Comparison of ENCODE assay signal across 14 cellular contexts in the genomic region with DNA sequence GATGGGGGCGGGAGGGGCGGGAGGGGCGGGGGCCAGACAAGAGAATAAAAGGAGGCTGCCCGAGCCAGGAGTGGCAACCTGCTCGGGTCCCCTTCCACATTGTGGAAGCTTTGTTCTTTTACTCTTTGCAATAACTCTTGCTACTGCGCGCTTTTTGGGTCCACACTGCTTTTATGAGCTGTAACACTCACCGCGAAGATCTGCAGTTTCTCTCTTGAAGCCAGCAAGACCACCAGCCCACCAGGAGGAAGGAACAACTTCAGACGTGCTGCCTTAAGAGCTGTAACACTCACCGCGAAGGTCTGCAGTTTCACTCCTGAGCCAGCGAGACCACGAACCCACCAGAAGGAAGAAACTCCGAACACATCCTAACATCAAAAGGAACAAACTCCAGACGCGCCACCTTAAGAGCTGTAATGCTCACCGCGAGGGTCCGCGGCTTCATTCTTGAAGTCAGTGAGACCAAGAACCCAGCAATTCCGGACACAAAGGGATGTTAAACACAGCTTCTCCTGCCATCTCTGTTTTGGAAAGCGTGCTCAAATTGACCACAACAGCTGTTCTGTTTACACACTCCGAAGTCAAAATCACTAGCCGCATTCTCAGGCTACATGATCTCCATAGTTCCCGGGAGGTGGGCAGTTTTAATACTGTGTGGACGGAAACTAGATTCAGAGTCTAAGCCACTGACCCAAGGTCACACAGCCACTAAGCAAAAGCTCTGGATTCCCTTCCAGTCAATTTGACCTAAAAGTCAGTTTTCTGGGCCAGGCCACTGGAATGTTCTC. TPM values are rescaled to one million over a fixed set of nuclear protein-coding genes. Genes with fewer than 3 reads are reported as not detected.
DNase-seq lines count a peak whose midpoint lies in the region; ATAC-seq and TF ChIP-seq lines count a peak whose summit lies in the region.
"Not testable (repeated sequence)": the region's sequence is repeated elsewhere in the genome, so short reads cannot be mapped to it uniquely, and the experiment has no call there.
"Had no signal": no experiment of that assay in that cellular context is flagged by ENCODE, and none has a peak within 500 bp of the region (broad histone marks: within the 10 kb centered on the region; RNA-seq: fewer than 3 reads in every experiment).

No MANE protein-coding gene starts in this region.

- 86% methylated on average over 27 of the region's 27 CpGs for WGBS in liver

- not testable (repeated sequence) for H3K9ac ChIP-seq in liver (ENCODE audit: low read depth in 1 of 2, low read length in 2 of 2)

- TF ChIP-seq CTCF in liver (IDR thresholded peaks at IDR 0.05; ENCODE audit: low read depth, low read length, missing input control); neural crest cell (conservative IDR thresholded peaks at IDR 0.05): not testable (repeated sequence)

- H3K4me3 ChIP-seq in liver (ENCODE audit: low read depth in 1 of 3, low read length in 3 of 3) = not testable (repeated sequence)

- H3K36me3 Mint-ChIP-seq in activated T-cell treated with anti-CD3 and anti-CD28 coated beads, Interleukin-2, amount 50 U/mL, for 72 hours (ENCODE audit: insufficient read depth in 2 of 2); neural crest cell (ENCODE audit: low read depth); stimulated activated naive B cell treated with anti-CD40 and anti-IgM and Interleukin-4, amounts not matched to agents 10 μg/mL and 1 μg/mL and 100 μg/mL, for 72 hours: not testable (repeated sequence)

- H3K27ac ChIP-seq in liver (ENCODE audit: low read depth in 1 of 2, low read length in 2 of 2) = not testable (repeated sequence)

- H3K4me1 Mint-ChIP-seq in activated T-cell treated with anti-CD3 and anti-CD28 coated beads, Interleukin-2, amount 50 U/mL, for 72 hours (ENCODE audit: low read depth) = peaks cover 59% of the 10 kb centered on the region
- H3K4me1 Mint-ChIP-seq in neural crest cell = peaks cover 20% of the 10 kb centered on the region
- H3K4me1 Mint-ChIP-seq in stimulated activated naive B cell treated with anti-CD40 and anti-IgM and Interleukin-4, amounts not matched to agents 10 μg/mL and 1 μg/mL and 100 μg/mL, for 72 hours = peaks cover 14 to 34% of the 10 kb centered on the region in 2 donors

- peak overlapping the region; percentile 6 for H3K27ac Mint-ChIP-seq in activated T-cell treated with anti-CD3 and anti-CD28 coated beads, Interleukin-2, amount 50 U/mL, for 72 hours
- peak overlapping the region; percentile 24 for H3K27ac Mint-ChIP-seq in neural crest cell (ENCODE audit: unreplicated experiment)
- not testable (repeated sequence) for H3K27ac Mint-ChIP-seq in stimulated activated naive B cell treated with anti-CD40 and anti-IgM and Interleukin-4, amounts not matched to agents 10 μg/mL and 1 μg/mL and 100 μg/mL, for 72 hours

- H3K4me3 Mint-ChIP-seq in activated T-cell treated with anti-CD3 and anti-CD28 coated beads, Interleukin-2, amount 50 U/mL, for 72 hours = peak overlapping the region; percentile 80 to 83
- not testable (repeated sequence) for H3K4me3 Mint-ChIP-seq in neural crest cell
- peak overlapping the region; percentile 40 to 55 for H3K4me3 Mint-ChIP-seq in stimulated activated naive B cell treated with anti-CD40 and anti-IgM and Interleukin-4, amounts not matched to agents 10 μg/mL and 1 μg/mL and 100 μg/mL, for 72 hours

- DNase-seq in LHCN-M2 (ENCODE audit: low read depth) (peak; percentile 85), astrocyte of the hippocampus (ENCODE audit: low read depth, low spot score) (peak; percentile 44)
- DNase-seq in activated CD4-positive, alpha-beta T cell treated with anti-CD3 and anti-CD28 coated beads for 48 hours = peak; percentile 37
- peak; percentile 45 to 47 for DNase-seq in activated T-cell treated with anti-CD3 and anti-CD28 coated beads, Interleukin-2, amount 50 U/mL, for 72 hours
- DNase-seq in neural crest cell (ENCODE audit: low read depth, low spot score); stimulated activated naive B cell treated with anti-CD40 and anti-IgM and Interleukin-4, amounts not matched to agents 10 μg/mL and 1 μg/mL and 100 μg/mL, for 72 hours: not testable (repeated sequence)

- not testable (repeated sequence) for H3K27me3 Mint-ChIP-seq in activated T-cell treated with anti-CD3 and anti-CD28 coated beads, Interleukin-2, amount 50 U/mL, for 72 hours (ENCODE audit: low read depth); neural crest cell (ENCODE audit: low read depth); stimulated activated naive B cell treated with anti-CD40 and anti-IgM and Interleukin-4, amounts not matched to agents 10 μg/mL and 1 μg/mL and 100 μg/mL, for 72 hours

- H3K4me1 ChIP-seq in liver (ENCODE audit: control insufficient read depth in 4 of 4, insufficient read depth in 4 of 4, low read length in 3 of 4) = not testable (repeated sequence)

- not testable (repeated sequence) for TF ChIP-seq RAD21 in liver (IDR thresholded peaks at IDR 0.05)

- not testable (repeated sequence) for H3K36me3 ChIP-seq in liver (ENCODE audit: control insufficient read depth in 4 of 4, insufficient read depth in 3 of 4, low read depth in 1 of 4, low read length in 3 of 4)

- not testable (repeated sequence) for H3K27me3 ChIP-seq in liver (ENCODE audit: control insufficient read depth in 4 of 4, insufficient read depth in 4 of 4, low read length in 3 of 4)

- peak; percentile 0 to 16 for ATAC-seq in activated T-cell treated with anti-CD3 and anti-CD28 coated beads, Interleukin-2, amount 50 U/mL, for 72 hours (replicated peaks in 1 of 2)
- not testable (repeated sequence) for ATAC-seq in stimulated activated naive B cell treated with anti-CD40 and anti-IgM and Interleukin-4, amounts not matched to agents 10 μg/mL and 1 μg/mL and 100 μg/mL, for 72 hours (replicated peaks)

- H3K9me3 ChIP-seq in liver (ENCODE audit: control insufficient read depth in 4 of 4, low read length in 3 of 4) = not testable (repeated sequence)

- H3K9me3 Mint-ChIP-seq in activated T-cell treated with anti-CD3 and anti-CD28 coated beads, Interleukin-2, amount 50 U/mL, for 72 hours; neural crest cell; stimulated activated naive B cell treated with anti-CD40 and anti-IgM and Interleukin-4, amounts not matched to agents 10 μg/mL and 1 μg/mL and 100 μg/mL, for 72 hours: not testable (repeated sequence)

TF ChIP-seq in liver, 16 proteins besides CTCF, POLR2A, EP300 and RAD21:
- TF ChIP-seq NR2F2 (IDR thresholded peaks at IDR 0.05) (peak; percentile 61), RXRA (IDR thresholded peaks at IDR 0.05) (peak in 1 of 2 donors; percentile 8)

RNA-seq across cellular contexts. Expression of a gene that starts 11.9 kb away (rescaled TPM):
- total RNA-seq in LHCN-M2 (2014; rRNA removed) = not detected in 2 replicates
- polyA plus RNA-seq in LHCN-M2 (2012) = 0.17 TPM
- total RNA-seq in activated T-cell treated with anti-CD3 and anti-CD28 coated beads, Interleukin-2, amount 50 U/mL, for 72 hours = under 1 TPM in 1 of 2 donors, not detected in 1; 0.35 TPM
- not detected for total RNA-seq in liver
- under 1 TPM; 0.32 to 0.44 TPM for polyA plus RNA-seq in liver
- total RNA-seq in neural crest cell = not detected in 2 replicates
- total RNA-seq: fibroblast of villous mesenchyme, HepG2, pulmonary artery endothelial cell, suprapubic skin, urinary bladder had no signal
- polyA plus RNA-seq: urinary bladder had no signal

RNA-seq across cellular contexts. Expression of a gene that starts 14.7 kb away (rescaled TPM):
- total RNA-seq in LHCN-M2 (2014; rRNA removed) (3.5 and 7.0 TPM in 2 replicates), liver (10 to 100 TPM in 1 of 2 donors, 1 to 10 TPM in 1; 4.4 to 23.8 TPM), neural crest cell (not detected in 2 replicates)
- polyA plus RNA-seq in LHCN-M2 (2012) = 7.8 TPM
- total RNA-seq in activated T-cell treated with anti-CD3 and anti-CD28 coated beads, Interleukin-2, amount 50 U/mL, for 72 hours = 100 to 1,000 TPM in 1 of 2 donors, 10 to 100 TPM in 1; 60.6 to 101 TPM
- polyA plus RNA-seq in liver = 10 to 100 TPM; 65.9 to 86.4 TPM

RNA-seq across cellular contexts. Expression of a gene that starts 45.4 kb away (rescaled TPM):
- total RNA-seq in LHCN-M2 (2014; rRNA removed) (0.51 TPM in 1 of 2 replicates, not detected in the other), liver (under 1 TPM in 1 of 2 donors, not detected in 1; 0.98 TPM), neural crest cell (not detected in 2 replicates)
- polyA plus RNA-seq in LHCN-M2 (2012) = not detected
- total RNA-seq in activated T-cell treated with anti-CD3 and anti-CD28 coated beads, Interleukin-2, amount 50 U/mL, for 72 hours = under 1 TPM; 0.37 to 0.38 TPM
- polyA plus RNA-seq in liver = under 1 TPM in 1 of 2 donors, not detected in 1; 0.03 TPM
- total RNA-seq: fibroblast of villous mesenchyme, GM12878, HepG2, pulmonary artery endothelial cell had no signal
- polyA plus RNA-seq: GM12878, HepG2, keratinocyte had no signal
